8 cellular contexts compared by ENCODE assay signal in the genomic region with DNA sequence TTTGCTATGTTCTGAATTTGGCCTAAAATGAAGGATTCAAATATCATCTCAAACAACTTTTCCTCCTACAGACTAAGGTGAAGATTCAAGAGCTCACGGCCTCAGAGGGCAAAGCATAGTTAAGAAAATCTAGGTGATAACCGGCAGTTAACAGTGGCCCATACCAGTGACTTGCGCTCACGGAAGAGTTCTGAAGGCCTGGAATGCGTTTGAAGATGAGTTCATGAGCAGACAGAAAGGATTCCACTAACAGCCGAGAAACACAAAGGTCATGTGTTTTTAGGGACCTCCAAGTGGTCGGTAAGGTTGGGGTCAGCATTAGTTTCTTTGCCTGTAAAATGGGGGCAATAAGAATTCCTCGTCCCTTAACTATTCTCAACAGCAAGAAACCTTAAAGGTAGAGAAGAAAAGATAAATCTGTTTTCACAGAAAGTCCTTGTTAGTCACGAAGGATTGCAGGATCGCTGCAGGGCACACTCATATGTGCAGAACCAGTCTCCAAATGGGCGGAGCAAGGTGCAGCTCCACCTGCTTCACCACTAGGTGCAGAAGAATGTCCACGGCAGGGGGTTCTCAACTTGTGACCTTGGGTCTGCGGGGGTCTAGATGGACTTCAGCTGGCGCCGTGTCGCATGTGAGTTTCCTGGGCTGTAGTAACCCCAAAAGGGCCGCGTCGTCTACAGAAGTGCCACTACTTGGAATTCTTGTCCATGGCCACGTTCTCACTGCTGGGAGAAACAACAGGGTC. TPM values are rescaled to one million over a fixed set of nuclear protein-coding genes. Genes with fewer than 3 reads are reported as not detected.
DNase-seq lines count a peak whose midpoint lies in the region; ATAC-seq and TF ChIP-seq lines count a peak whose summit lies in the region.

No MANE protein-coding gene starts in this region.

- CTCF ChIA-PET in mammary epithelial cell (lab: Charles Lee; ENCODE audit: low non-redundant PET): no interaction called here

- no peaks in the 10 kb centered on the region for H3K27me3 ChIP-seq in mammary epithelial cell (ENCODE audit: insufficient read depth, low read length)
- H3K27me3 ChIP-seq in lower lobe of right lung (ENCODE audit: low read depth): no peaks in the 10 kb centered on the region

- in situ Hi-C loops in mammary epithelial cell (cut with MboI; ENCODE audit: low sequenced_read_pairs in 2 of 2): no loop called here

- H2AFZ ChIP-seq in mammary epithelial cell (ENCODE audit: low read depth, low read length): peak overlapping the region; percentile 95

- no peaks in the 10 kb centered on the region for H4K20me1 ChIP-seq in mammary epithelial cell (ENCODE audit: insufficient read depth, low read length)

- H3K27ac ChIP-seq in mammary epithelial cell (ENCODE audit: insufficient read depth, low read depth, low read length) (peak overlapping the region; percentile 57), lower lobe of right lung (peak overlapping the region; percentile 87)

- peaks cover 55% of the 10 kb centered on the region for H3K79me2 ChIP-seq in mammary epithelial cell (ENCODE audit: insufficient read depth, low read length)

- WGBS in mammary epithelial cell (ENCODE audit: low coverage, missing lambda C conversion rate): 36% methylated on average over 17 of the region's 20 CpGs

- TSS peak; percentile 69 for BruUV-seq in mammary epithelial cell (replicated peaks; lab: Mats Ljungman, UMichigan)

- H3K4me3 ChIP-seq in mammary epithelial cell (replicated peaks in 1 of 3; ENCODE audit: insufficient read depth in 1 of 3, low read depth in 2 of 3, low read length in 3 of 3) (peak overlapping the region; percentile 85 to 96 (median 93)), lower lobe of right lung (peak overlapping the region; percentile 90)

- ATAC-seq in HG03135 (IDR thresholded peaks at IDR 0.05; ENCODE audit: unreplicated experiment) (peak; percentile 19), lower lobe of right lung (peak; percentile 34 to 52)

- peak overlapping the region; percentile 66 for H3K9ac ChIP-seq in mammary epithelial cell (ENCODE audit: insufficient read depth, low read length)

- H3K9me3 ChIP-seq in mammary epithelial cell (replicated peaks; ENCODE audit: insufficient read depth, low read length) (no peaks in the 10 kb centered on the region), lower lobe of right lung (no peaks in the 10 kb centered on the region)

- peak overlapping the region; percentile 88 for H3K4me2 ChIP-seq in mammary epithelial cell (ENCODE audit: insufficient read depth, low read depth, low read length)

- dilution Hi-C loops in mammary epithelial cell (cut with HindIII; ENCODE audit: low sequenced_read_pairs): no loop called here

- H3K36me3 ChIP-seq in mammary epithelial cell (ENCODE audit: insufficient read depth, low read length) (no peaks in the 10 kb centered on the region), lower lobe of right lung (no peaks in the 10 kb centered on the region)

- peaks cover 19% of the 10 kb centered on the region for H3K4me1 ChIP-seq in mammary epithelial cell (ENCODE audit: insufficient read depth, low read length)
- H3K4me1 ChIP-seq in lower lobe of right lung: peaks cover 20% of the 10 kb centered on the region

- DNase-seq in activated T-cell treated with anti-CD3 and anti-CD28 coated beads for 1 hour (ENCODE audit: low read depth) (peak; percentile 32), T-helper 1 cell (peak in 4 of 5 donors; percentile 7 to 39 (median 20)), mammary epithelial cell (peak; percentile 59), lower lobe of right lung (peak; percentile 57), GOT3 (lab: John Stamatoyannopoulos, UW) (no peak)
- DNase-seq in activated T-cell treated with anti-CD3 and anti-CD28 coated beads, Interleukin-2, amount 50 U/mL, for 1 hour: no peak
- DNase-seq in stimulated activated CD8-positive, alpha-beta memory T cell treated with anti-CD3 and anti-CD28 coated beads, Interleukin-7, amount 100 ng/mL, for 4 hours (ENCODE audit: low read depth in 2 of 2): peak; percentile 23 to 30

- intact Hi-C loops in mammary epithelial cell (cut with micrococcal nuclease) (loop anchor here (2.0 to 5.0 kb wide), 2 partner anchors 18 to 193 kb away; no protein-coding TSS in a partner anchor), lower lobe of right lung (cut with DNase I) (no loop called here)

- TF ChIP-seq CTCF in mammary epithelial cell (conservative IDR thresholded peaks at IDR 0.05 in 1 of 2, IDR thresholded peaks at IDR 0.05 in 1 of 2; ENCODE audit: extremely low read depth in 1 of 2, insufficient read depth in 1 of 2, low read depth in 1 of 2, low read length in 2 of 2): peak; percentile 21 to 39
- no peak for TF ChIP-seq CTCF in lower lobe of right lung (IDR thresholded peaks at IDR 0.05)

RNA-seq across cellular contexts. Expression of a gene that starts 0.7 kb away (rescaled TPM):
- total RNA-seq in mammary epithelial cell (10 to 100 TPM in 1 of 2 donors, 1 to 10 TPM in 1; 5.8 to 11.4 TPM), lower lobe of right lung (16.5 TPM)
- polyA plus RNA-seq in mammary epithelial cell: 6.1 TPM
- 5.2 TPM for polyA minus RNA-seq in mammary epithelial cell

Comparison
In these comparisons a context has a peak if more than half of its experiments do, and no peak if none do; other contexts are left out.
1. DNase-seq: peak in activated T-cell treated with anti-CD3 and anti-CD28 coated beads for 1 hour (single experiment), T-helper 1 cell (4 of 5), mammary epithelial cell (single experiment), lower lobe of right lung (single experiment) and stimulated activated CD8-positive, alpha-beta memory T cell treated with anti-CD3 and anti-CD28 coated beads, Interleukin-7, amount 100 ng/mL, for 4 hours (2 of 2); none in activated T-cell treated with anti-CD3 and anti-CD28 coated beads, Interleukin-2, amount 50 U/mL, for 1 hour (single experiment) and GOT3 (single experiment).